Comparison of ENCODE assay signal across 19 cellular contexts in genomic region chr1:7505871-7506676, GRCh38.
A peak's percentile ranks its signal among the peaks of the same experiment; 100 is the strongest.
DNase-seq lines count a peak whose midpoint lies in the region; ATAC-seq, FAIRE-seq and TF ChIP-seq lines count a peak whose summit lies in the region.
"Had no signal": no experiment of that assay in that cellular context is flagged by ENCODE, and none has a peak within 500 bp of the region (broad histone marks: within the 10 kb centered on the region; RNA-seq: fewer than 3 reads in every experiment).

No MANE protein-coding gene starts in this region.

- H3K4me3 ChIP-seq in WERI-Rb-1 (ENCODE audit: low read depth, low read length), result no peak overlapping the region
- H3K4me3 ChIP-seq in CD8-positive, alpha-beta T cell (ENCODE audit: low read depth, low read length), result no peak overlapping the region
- H3K4me3 ChIP-seq: GM23248 had no signal

- FAIRE-seq in GM12891 (lab: Jason Lieb, UNC), result peak; percentile 52
- FAIRE-seq: D721Med, H54 had no signal

- H3K27ac ChIP-seq in WERI-Rb-1, result no peak overlapping the region
- H3K27ac ChIP-seq in CD8-positive, alpha-beta T cell (ENCODE audit: low read depth, low read length), result no peak overlapping the region
- H3K27ac ChIP-seq: 22Rv1, GM23248, HL-60 had no signal

- no peak for TF ChIP-seq POLR2A in GM12891 (IDR thresholded peaks at IDR 0.05; ENCODE audit: low read depth, low read length)

- H3K9me3 Mint-ChIP-seq in activated naive CD4-positive, alpha-beta T cell treated with anti-CD3 and anti-CD28 coated beads, Interleukin-2, amount 10 ng/mL, durations not matched to agents 7 days and 5 days, result no peaks in the 10 kb centered on the region
- no peaks in the 10 kb centered on the region for H3K9me3 Mint-ChIP-seq in activated naive CD4-positive, alpha-beta T cell treated with anti-CD3 and anti-CD28 coated beads for 36 hours
- H3K9me3 Mint-ChIP-seq in WTC11, result no peaks in the 10 kb centered on the region
- no peaks in the 10 kb centered on the region for H3K9me3 Mint-ChIP-seq in nephron progenitor cell
- H3K9me3 Mint-ChIP-seq in CD8-positive, alpha-beta T cell, result no peaks in the 10 kb centered on the region
- H3K9me3 Mint-ChIP-seq: HFFc6 had no signal

- CTCF ChIA-PET in activated naive CD4-positive, alpha-beta T cell treated with anti-CD3 and anti-CD28 coated beads, Interleukin-2, amount 10 ng/mL, durations not matched to agents 7 days and 5 days (lab: Charles Lee), result no interaction called here
- CTCF ChIA-PET in activated naive CD4-positive, alpha-beta T cell treated with anti-CD3 and anti-CD28 coated beads for 36 hours (lab: Charles Lee), result no interaction called here
- CTCF ChIA-PET in WTC11 (lab: Charles Lee), result no interaction called here
- CTCF ChIA-PET in CD8-positive, alpha-beta T cell (lab: Charles Lee), result interaction anchor here (0.5 kb wide), 1 partner anchor 397 kb away, joined by 3 read pairs; no protein-coding TSS in a partner anchor

- intact Hi-C loops in activated naive CD4-positive, alpha-beta T cell treated with anti-CD3 and anti-CD28 coated beads for 36 hours (cut with micrococcal nuclease), result no loop called here
- intact Hi-C loops in CD8-positive, alpha-beta T cell (cut with DNase I, micrococcal nuclease), result no loop called here

- H3K36me3 ChIP-seq in WERI-Rb-1, result no peaks in the 10 kb centered on the region
- no peaks in the 10 kb centered on the region for H3K36me3 ChIP-seq in CD8-positive, alpha-beta T cell (ENCODE audit: insufficient read depth, low read length)

- no peaks in the 10 kb centered on the region for H3K9me3 ChIP-seq in WERI-Rb-1 (ENCODE audit: severe bottlenecking)
- H3K9me3 ChIP-seq in CD8-positive, alpha-beta T cell (ENCODE audit: low read length), result no peaks in the 10 kb centered on the region

- no peaks in the 10 kb centered on the region for H3K36me3 Mint-ChIP-seq in activated naive CD4-positive, alpha-beta T cell treated with anti-CD3 and anti-CD28 coated beads, Interleukin-2, amount 10 ng/mL, durations not matched to agents 7 days and 5 days
- H3K36me3 Mint-ChIP-seq in activated naive CD4-positive, alpha-beta T cell treated with anti-CD3 and anti-CD28 coated beads for 36 hours (ENCODE audit: low read depth), result no peaks in the 10 kb centered on the region
- H3K36me3 Mint-ChIP-seq in WTC11 (no peaks in the 10 kb centered on the region), nephron progenitor cell (ENCODE audit: low read depth) (no peaks in the 10 kb centered on the region)
- H3K36me3 Mint-ChIP-seq in CD8-positive, alpha-beta T cell, result no peaks in the 10 kb centered on the region
- H3K36me3 Mint-ChIP-seq: CD4-positive, CD25-positive, alpha-beta regulatory T cell had no signal

- peaks cover 3% of the 10 kb centered on the region for H3K27me3 Mint-ChIP-seq in activated naive CD4-positive, alpha-beta T cell treated with anti-CD3 and anti-CD28 coated beads, Interleukin-2, amount 10 ng/mL, durations not matched to agents 7 days and 5 days
- no peaks in the 10 kb centered on the region for H3K27me3 Mint-ChIP-seq in activated naive CD4-positive, alpha-beta T cell treated with anti-CD3 and anti-CD28 coated beads for 36 hours (ENCODE audit: low read depth)
- H3K27me3 Mint-ChIP-seq in WTC11 (ENCODE audit: low read depth), result no peaks in the 10 kb centered on the region
- peaks cover 1% of the 10 kb centered on the region for H3K27me3 Mint-ChIP-seq in nephron progenitor cell (ENCODE audit: low read depth, poor library complexity)
- peaks cover 4% of the 10 kb centered on the region for H3K27me3 Mint-ChIP-seq in CD8-positive, alpha-beta T cell (ENCODE audit: low read depth)
- H3K27me3 Mint-ChIP-seq: CD4-positive, CD25-positive, alpha-beta regulatory T cell had no signal

- no peaks in the 10 kb centered on the region for H3K4me1 ChIP-seq in CD8-positive, alpha-beta T cell (ENCODE audit: insufficient read depth, low read length)
- H3K4me1 ChIP-seq: Caco-2 had no signal

- H3K27me3 ChIP-seq in WERI-Rb-1 (ENCODE audit: insufficient read depth, low read depth, severe bottlenecking), result no peaks in the 10 kb centered on the region
- no peaks in the 10 kb centered on the region for H3K27me3 ChIP-seq in CD8-positive, alpha-beta T cell (ENCODE audit: insufficient read depth, low read length)

- DNase-seq in activated naive CD4-positive, alpha-beta T cell treated with anti-CD3 and anti-CD28 coated beads, Interleukin-2, amount 10 ng/mL, durations not matched to agents 7 days and 5 days, result peak; percentile 7
- no peak for DNase-seq in activated naive CD4-positive, alpha-beta T cell treated with anti-CD3 and anti-CD28 coated beads for 36 hours
- no peak for DNase-seq in GM12891 (ENCODE audit: insufficient read length, low spot score)
- no peak for DNase-seq in WTC11 (ENCODE audit: low spot score)
- DNase-seq in nephron progenitor cell, result peak; percentile 40
- no peak for DNase-seq in WERI-Rb-1
- no peak for DNase-seq in CD8-positive, alpha-beta T cell
- DNase-seq: C1 segment of cervical spinal cord; Caco-2; CD4-positive, CD25-positive, alpha-beta regulatory T cell; GDM1; GM23248; HCEC 1CT; HFFc6 had no signal

- no peaks in the 10 kb centered on the region for H3K4me1 Mint-ChIP-seq in activated naive CD4-positive, alpha-beta T cell treated with anti-CD3 and anti-CD28 coated beads, Interleukin-2, amount 10 ng/mL, durations not matched to agents 7 days and 5 days
- H3K4me1 Mint-ChIP-seq in activated naive CD4-positive, alpha-beta T cell treated with anti-CD3 and anti-CD28 coated beads for 36 hours (ENCODE audit: low read depth), result no peaks in the 10 kb centered on the region
- peaks cover 4% of the 10 kb centered on the region; the same call in 1 of the 2 replicates for H3K4me1 Mint-ChIP-seq in WTC11
- H3K4me1 Mint-ChIP-seq in nephron progenitor cell, result peaks cover 5% of the 10 kb centered on the region
- no peaks in the 10 kb centered on the region for H3K4me1 Mint-ChIP-seq in CD8-positive, alpha-beta T cell (ENCODE audit: low read depth)
- H3K4me1 Mint-ChIP-seq: CD4-positive, CD25-positive, alpha-beta regulatory T cell had no signal

- POLR2A ChIA-PET in WTC11 (lab: Charles Lee), result no interaction called here
- POLR2A ChIA-PET in CD8-positive, alpha-beta T cell (lab: Charles Lee), result no interaction called here

- TF ChIP-seq CTCF in WTC11 (IDR thresholded peaks at IDR 0.05) (no peak), nephron progenitor cell (IDR thresholded peaks at IDR 0.05) (no peak), WERI-Rb-1 (IDR thresholded peaks at IDR 0.05; ENCODE audit: low read depth, low read length) (no peak)
- TF ChIP-seq CTCF in CD8-positive, alpha-beta T cell (IDR thresholded peaks at IDR 0.05), result no peak

- no peak overlapping the region for H3K27ac Mint-ChIP-seq in activated naive CD4-positive, alpha-beta T cell treated with anti-CD3 and anti-CD28 coated beads, Interleukin-2, amount 10 ng/mL, durations not matched to agents 7 days and 5 days
- H3K27ac Mint-ChIP-seq in activated naive CD4-positive, alpha-beta T cell treated with anti-CD3 and anti-CD28 coated beads for 36 hours, result no peak overlapping the region
- no peak overlapping the region for H3K27ac Mint-ChIP-seq in WTC11
- H3K27ac Mint-ChIP-seq in nephron progenitor cell, result no peak overlapping the region
- H3K27ac Mint-ChIP-seq in CD8-positive, alpha-beta T cell, result no peak overlapping the region
- H3K27ac Mint-ChIP-seq: CD4-positive, CD25-positive, alpha-beta regulatory T cell; HFFc6 had no signal

- no peak overlapping the region for H3K4me3 Mint-ChIP-seq in activated naive CD4-positive, alpha-beta T cell treated with anti-CD3 and anti-CD28 coated beads, Interleukin-2, amount 10 ng/mL, durations not matched to agents 7 days and 5 days
- no peak overlapping the region for H3K4me3 Mint-ChIP-seq in activated naive CD4-positive, alpha-beta T cell treated with anti-CD3 and anti-CD28 coated beads for 36 hours
- no peak overlapping the region for H3K4me3 Mint-ChIP-seq in WTC11
- H3K4me3 Mint-ChIP-seq in nephron progenitor cell, result no peak overlapping the region
- H3K4me3 Mint-ChIP-seq in CD8-positive, alpha-beta T cell, result no peak overlapping the region
- H3K4me3 Mint-ChIP-seq: CD4-positive, CD25-positive, alpha-beta regulatory T cell; HFFc6 had no signal

- ATAC-seq in WTC11 (no peak), GM21723 (IDR thresholded peaks at IDR 0.05; ENCODE audit: unreplicated experiment) (no peak)
- ATAC-seq in CD8-positive, alpha-beta T cell, result no peak

TF ChIP-seq in GM12891, 5 proteins besides CTCF, POLR2A, EP300 and RAD21:
- TF ChIP-seq SPI1 (IDR thresholded peaks at IDR 0.05; ENCODE audit: low read depth, low read length) (no peak), PAX5 (IDR thresholded peaks at IDR 0.05; ENCODE audit: insufficient read depth, low read length, severe bottlenecking) (no peak)

TF ChIP-seq in WTC11, 78 proteins besides CTCF, POLR2A, EP300 and RAD21:
- TF ChIP-seq ZBTB43 (CRISPR knock-in tag; IDR thresholded peaks at IDR 0.05) (peak; percentile 17; the same call in 1 of the 2 replicates), SMAD4 (CRISPR knock-in tag; IDR thresholded peaks at IDR 0.05) (no peak)
- TF ChIP-seq, protein P1, sequence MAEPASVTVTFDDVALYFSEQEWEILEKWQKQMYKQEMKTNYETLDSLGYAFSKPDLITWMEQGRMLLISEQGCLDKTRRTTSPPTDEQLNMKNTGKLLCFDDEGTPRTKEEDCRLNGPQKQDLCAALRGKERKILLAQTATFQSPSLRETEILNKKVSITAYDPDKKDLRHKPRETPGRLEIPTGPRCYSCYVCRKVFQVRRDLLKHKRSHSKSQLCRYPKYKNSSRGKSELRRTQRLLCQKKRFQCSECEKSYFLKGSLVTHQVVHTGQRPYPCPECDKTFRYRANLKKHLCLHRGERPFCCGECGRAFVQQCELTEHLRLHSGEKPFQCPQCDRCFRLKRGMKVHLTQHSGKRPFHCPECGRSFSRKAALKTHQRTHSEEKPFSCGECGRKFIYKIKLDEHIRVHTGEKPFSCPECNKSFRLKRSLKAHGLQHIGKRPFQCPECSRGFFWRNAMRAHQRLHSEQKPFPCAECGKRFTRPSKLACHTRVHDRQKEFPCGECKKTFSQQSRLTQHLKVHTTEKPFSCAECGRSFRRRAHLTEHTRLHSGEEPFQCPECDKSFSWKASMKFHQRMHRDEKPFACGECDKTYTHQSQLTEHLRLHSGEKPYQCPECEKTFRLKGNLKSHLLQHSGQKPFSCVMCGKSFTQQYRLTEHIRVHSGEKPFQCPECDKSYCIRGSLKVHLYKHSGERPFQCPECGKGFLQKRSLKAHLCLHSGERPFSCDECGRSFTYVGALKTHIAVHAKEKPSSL (CRISPR knock-in tag; conservative IDR thresholded peaks at IDR 0.05), result no peak

Comparison
In these comparisons a context has a peak if more than half of its experiments do, and no peak if none do; other contexts are left out.
1. DNase-seq: peak in activated naive CD4-positive, alpha-beta T cell treated with anti-CD3 and anti-CD28 coated beads, Interleukin-2, amount 10 ng/mL, durations not matched to agents 7 days and 5 days (single experiment) and nephron progenitor cell (single experiment); none in activated naive CD4-positive, alpha-beta T cell treated with anti-CD3 and anti-CD28 coated beads for 36 hours (single experiment), GM12891 (single experiment), WTC11 (single experiment), WERI-Rb-1 (single experiment) and CD8-positive, alpha-beta T cell (0 of 7).